ENCODE assay signal across 23 cellular contexts in the genomic region with DNA sequence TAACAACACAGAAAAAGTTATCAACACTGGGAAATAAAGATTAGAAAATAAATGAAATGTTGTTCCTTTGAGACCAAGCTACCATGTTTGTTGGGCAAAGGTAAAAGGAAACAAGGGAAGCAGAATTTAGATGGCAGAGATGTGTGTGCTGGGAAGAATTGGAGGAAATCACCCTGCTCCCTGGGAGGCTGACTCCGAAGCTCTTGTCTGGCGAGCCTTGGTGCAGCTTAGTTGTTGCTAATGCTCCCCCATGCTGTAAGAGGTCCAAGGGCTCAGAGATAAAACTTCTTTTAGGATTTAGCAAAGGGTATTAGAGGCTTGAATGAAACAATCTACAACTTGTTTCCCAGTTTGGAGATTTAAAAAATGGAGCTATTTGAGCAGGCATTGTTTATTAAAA.
"Had no signal": no experiment of that assay in that cellular context is flagged by ENCODE, and none has a peak within 500 bp of the region (broad histone marks: within the 10 kb centered on the region; RNA-seq: fewer than 3 reads in every experiment).

No MANE protein-coding gene starts in this region.

- H3K4me3 ChIP-seq: body of pancreas, heart left ventricle, left lung, lower lobe of right lung, mucosa of descending colon, right lobe of liver, thoracic aorta had no signal

- H3K4me1 ChIP-seq: body of pancreas, left lung, lower lobe of right lung, right lobe of liver had no signal

- H3K9me3 ChIP-seq: body of pancreas, heart left ventricle, left lung, lower lobe of right lung, mucosa of descending colon, neutrophil, right lobe of liver, thoracic aorta had no signal

- H3K27ac ChIP-seq: body of pancreas, heart left ventricle, left lung, lower lobe of right lung, neutrophil, right lobe of liver, thoracic aorta had no signal

- H3K36me3 ChIP-seq: heart left ventricle, left lung, lower lobe of right lung, neutrophil, right lobe of liver, thoracic aorta had no signal

- H3K27me3 ChIP-seq: body of pancreas, heart left ventricle, left lung, neutrophil, right lobe of liver had no signal

- ATAC-seq: activated CD4-positive, CD25-positive, alpha-beta regulatory T cell treated with anti-CD3 and anti-CD28 coated beads, Interleukin-2, amount 50 U/mL, for 24 hours; body of pancreas; heart left ventricle; left lung; lower lobe of right lung; mucosa of descending colon; right lobe of liver; stimulated activated effector memory CD8-positive, alpha-beta T cell treated with anti-CD3 and anti-CD28 coated beads, Interleukin-12 subunit alpha, Interleukin-12 subunit beta, amount 100 ng/mL, for 72 hours had no signal

- DNase-seq: activated CD4-positive, alpha-beta T cell treated with anti-CD3 and anti-CD28 coated beads for 48 hours; activated CD4-positive, alpha-beta T cell treated with anti-CD3 and anti-CD28 coated beads, Interleukin-2, amount 50 U/mL, for 48 hours; activated CD8-positive, alpha-beta memory T cell treated with anti-CD3 and anti-CD28 coated beads for 24 hours; activated effector memory CD4-positive, alpha-beta T cell treated with Interleukin-2 at 50 U/mL for 16 hours; activated naive CD4-positive, alpha-beta T cell treated with Interleukin-2 at 50 U/mL for 16 hours; anterior cingulate cortex; body of pancreas; caudate nucleus; effector CD4-positive, alpha-beta T cell; foreskin fibroblast; heart left ventricle; hypothalamus; left lung; lower lobe of right lung; mucosa of descending colon; right lobe of liver; stimulated activated CD4-positive, alpha-beta T cell treated with anti-CD3 and anti-CD28 coated beads, Interleukin-12 subunit alpha, Interleukin-12 subunit beta, amount 100 ng/mL, for 4 hours; stimulated activated CD4-positive, alpha-beta T cell treated with anti-CD3 and anti-CD28 coated beads, Interleukin-4, amount 100 ng/mL, for 24 hours; trophoblast cell had no signal
